21 cellular contexts compared by ENCODE assay signal in the genomic region with DNA sequence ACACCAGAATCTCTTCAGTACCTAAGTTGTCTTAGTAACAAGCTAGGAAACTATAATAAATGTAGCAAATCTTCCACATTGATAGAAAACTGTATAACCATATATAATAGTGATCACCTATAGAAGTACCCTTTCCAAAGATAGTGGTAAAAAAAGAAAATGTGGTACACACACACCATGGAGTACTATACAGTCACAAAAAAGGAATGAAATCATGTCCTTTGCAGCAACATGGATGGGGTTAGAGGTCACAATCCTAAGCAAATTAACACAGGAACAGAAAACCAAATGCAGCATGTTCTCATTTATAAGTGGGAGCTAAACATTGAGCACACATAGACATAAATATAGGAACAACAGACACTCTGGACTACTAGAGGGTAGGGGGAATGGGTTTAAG.
A peak's percentile ranks its signal among the peaks of the same experiment; 100 is the strongest.
DNase-seq lines count a peak whose midpoint lies in the region; ATAC-seq and TF ChIP-seq lines count a peak whose summit lies in the region.
"Had no signal": no experiment of that assay in that cellular context is flagged by ENCODE, and none has a peak within 500 bp of the region (broad histone marks: within the 10 kb centered on the region; RNA-seq: fewer than 3 reads in every experiment).

No MANE protein-coding gene starts in this region.

- CTCF ChIA-PET in PC-9 (lab: Charles Lee) (no interaction called here), mammary epithelial cell (lab: Charles Lee; ENCODE audit: low non-redundant PET) (no interaction called here)

- no TSS peak for BruUV-seq in PC-9 (replicated peaks; lab: Mats Ljungman, UMichigan)
- no TSS peak for BruUV-seq in mammary epithelial cell (replicated peaks; lab: Mats Ljungman, UMichigan)

- H3K36me3 Mint-ChIP-seq in mesothelial cell of epicardium, result no peaks in the 10 kb centered on the region
- H3K36me3 Mint-ChIP-seq: CD14-positive monocyte; CD8-positive, alpha-beta memory T cell had no signal

- POLR2A ChIA-PET in PC-9 (lab: Charles Lee; ENCODE audit: unreplicated experiment), result no interaction called here

- no peaks in the 10 kb centered on the region for H3K27me3 Mint-ChIP-seq in mesothelial cell of epicardium (ENCODE audit: low read depth)
- H3K27me3 Mint-ChIP-seq: CD4-positive, alpha-beta T cell; CD8-positive, alpha-beta memory T cell had no signal

- H3K9me3 Mint-ChIP-seq in mesothelial cell of epicardium, result peaks cover 5% of the 10 kb centered on the region
- H3K9me3 Mint-ChIP-seq: HFFc6 had no signal

- H3K4me1 ChIP-seq in left ventricle myocardium inferior (no peaks in the 10 kb centered on the region), heart left ventricle (no peaks in the 10 kb centered on the region), PC-9 (replicated peaks; ENCODE audit: insufficient read depth) (peaks cover 19% of the 10 kb centered on the region), mammary epithelial cell (ENCODE audit: insufficient read depth, low read length) (no peaks in the 10 kb centered on the region)
- H3K4me1 ChIP-seq: A549; BE2C; BLaER1 treated with 17β-estradiol and CSF1 and Interleukin-3, amounts not matched to agents 10 nM and 100 nM had no signal

- H3K9ac ChIP-seq in mammary epithelial cell (ENCODE audit: insufficient read depth, low read length), result no peak overlapping the region
- H3K9ac ChIP-seq: BLaER1 treated with 17β-estradiol and CSF1 and Interleukin-3, amounts not matched to agents 10 nM and 100 nM; GM23248 had no signal

- TF ChIP-seq POLR2A in heart left ventricle (IDR thresholded peaks at IDR 0.05) (no peak), GM18505 (IDR thresholded peaks at IDR 0.05; ENCODE audit: borderline replicate concordance, extremely low read depth, insufficient read depth, insufficient read length) (no peak)

- H3K27me3 ChIP-seq in left ventricle myocardium inferior (ENCODE audit: low read depth), result no peaks in the 10 kb centered on the region
- H3K27me3 ChIP-seq in heart left ventricle, result no peaks in the 10 kb centered on the region
- no peaks in the 10 kb centered on the region for H3K27me3 ChIP-seq in PC-9 (ENCODE audit: insufficient read depth, low read depth)
- no peaks in the 10 kb centered on the region for H3K27me3 ChIP-seq in mammary epithelial cell (ENCODE audit: insufficient read depth, low read length)
- H3K27me3 ChIP-seq: BE2C; BLaER1 treated with 17β-estradiol and CSF1 and Interleukin-3, amounts not matched to agents 10 nM and 100 nM had no signal

- dilution Hi-C loops in mammary epithelial cell (cut with HindIII; ENCODE audit: low sequenced_read_pairs), result no loop called here

- H3K4me2 ChIP-seq in PC-9, result 0 out of 2 replicates have a peak overlapping the region, but pooled peaks have one; percentile 41
- H3K4me2 ChIP-seq in mammary epithelial cell (ENCODE audit: insufficient read depth, low read depth, low read length), result no peak overlapping the region
- H3K4me2 ChIP-seq: A549; BLaER1 treated with 17β-estradiol and CSF1 and Interleukin-3, amounts not matched to agents 10 nM and 100 nM had no signal

- no peaks in the 10 kb centered on the region for H3F3A ChIP-seq in PC-9 (ENCODE audit: insufficient read depth, low read depth)

- DNase-seq in left ventricle myocardium inferior (no peak), heart left ventricle (no peak), PC-9 (no peak), mammary epithelial cell (no peak), mesothelial cell of epicardium (ENCODE audit: low spot score in 2 of 2, unreplicated experiment in 2 of 2) (no peak)
- DNase-seq: 8988T; AML-193; BE2C; CD4-positive, alpha-beta T cell; CD8-positive, alpha-beta memory T cell; DMS53; DMS79 treated with DMSO at 0.1 percent for 48 hours; GF-D8; H7; HFFc6 had no signal

- no peak overlapping the region for H3K4me3 ChIP-seq in left ventricle myocardium inferior
- no peak overlapping the region for H3K4me3 ChIP-seq in heart left ventricle
- no peak overlapping the region for H3K4me3 ChIP-seq in PC-9
- no peak overlapping the region for H3K4me3 ChIP-seq in mammary epithelial cell (replicated peaks in 1 of 3; ENCODE audit: insufficient read depth in 1 of 3, low read depth in 2 of 3, low read length in 3 of 3)
- H3K4me3 ChIP-seq: A549; BLaER1 treated with 17β-estradiol and CSF1 and Interleukin-3, amounts not matched to agents 10 nM and 100 nM; GM23248 had no signal

- no peaks in the 10 kb centered on the region for H3K9me3 ChIP-seq in left ventricle myocardium inferior (replicated peaks)
- H3K9me3 ChIP-seq in heart left ventricle, result peaks cover 0 to 12% (median 0%) of the 10 kb centered on the region in 12 donors
- H3K9me3 ChIP-seq in PC-9 (ENCODE audit: insufficient read depth, low read depth), result peaks cover 8% of the 10 kb centered on the region; the same call in 1 of the 2 replicates
- no peaks in the 10 kb centered on the region for H3K9me3 ChIP-seq in mammary epithelial cell (replicated peaks; ENCODE audit: insufficient read depth, low read length)
- H3K9me3 ChIP-seq: A549; BE2C; BLaER1 treated with 17β-estradiol and CSF1 and Interleukin-3, amounts not matched to agents 10 nM and 100 nM had no signal

- H3K9me2 ChIP-seq in PC-9 (ENCODE audit: insufficient read depth), result no peaks in the 10 kb centered on the region

- in situ Hi-C loops in mammary epithelial cell (cut with MboI; ENCODE audit: low sequenced_read_pairs in 2 of 2), result no loop called here

- H3K27ac ChIP-seq in left ventricle myocardium inferior (replicated peaks) (peak overlapping the region; percentile 22), heart left ventricle (no peak overlapping the region), PC-9 (peak overlapping the region; percentile 79), mammary epithelial cell (ENCODE audit: insufficient read depth, low read depth, low read length) (peak overlapping the region; percentile 67)
- H3K27ac ChIP-seq: A549; BLaER1 treated with 17β-estradiol and CSF1 and Interleukin-3, amounts not matched to agents 10 nM and 100 nM; GM23248 had no signal

- intact Hi-C loops in left ventricle myocardium inferior (cut with micrococcal nuclease), result no loop called here
- intact Hi-C loops in heart left ventricle (cut with DNase I), result no loop called here
- intact Hi-C loops in PC-9 (cut with micrococcal nuclease; ENCODE audit: unreplicated experiment), result loop anchor here (1.0 kb wide), 1 partner anchor 35 kb away; no protein-coding TSS in a partner anchor
- intact Hi-C loops in mammary epithelial cell (cut with micrococcal nuclease), result loop anchor here (2.0 kb wide), 1 partner anchor 35 kb away; no protein-coding TSS in a partner anchor

- no peaks in the 10 kb centered on the region for H3K79me2 ChIP-seq in PC-9 (ENCODE audit: low read depth)
- H3K79me2 ChIP-seq in mammary epithelial cell (ENCODE audit: insufficient read depth, low read length), result no peaks in the 10 kb centered on the region

- no peaks in the 10 kb centered on the region for H3K36me3 ChIP-seq in left ventricle myocardium inferior
- no peaks in the 10 kb centered on the region for H3K36me3 ChIP-seq in heart left ventricle
- H3K36me3 ChIP-seq in PC-9 (ENCODE audit: low read depth), result no peaks in the 10 kb centered on the region
- no peaks in the 10 kb centered on the region for H3K36me3 ChIP-seq in mammary epithelial cell (ENCODE audit: insufficient read depth, low read length)
- H3K36me3 ChIP-seq: BE2C; BLaER1 treated with 17β-estradiol and CSF1 and Interleukin-3, amounts not matched to agents 10 nM and 100 nM had no signal

- H2AFZ ChIP-seq in PC-9 (no peak overlapping the region), mammary epithelial cell (ENCODE audit: low read depth, low read length) (no peak overlapping the region)
- H2AFZ ChIP-seq: GM23248 had no signal

- TF ChIP-seq CTCF in left ventricle myocardium inferior (IDR thresholded peaks at IDR 0.05; ENCODE audit: borderline replicate concordance) (no peak), heart left ventricle (IDR thresholded peaks at IDR 0.05) (no peak), PC-9 (conservative IDR thresholded peaks at IDR 0.05) (no peak), mammary epithelial cell (conservative IDR thresholded peaks at IDR 0.05 in 1 of 2, IDR thresholded peaks at IDR 0.05 in 1 of 2; ENCODE audit: extremely low read depth in 1 of 2, insufficient read depth in 1 of 2, low read depth in 1 of 2, low read length in 2 of 2) (no peak), mesothelial cell of epicardium (IDR thresholded peaks at IDR 0.05; ENCODE audit: unreplicated experiment) (no peak)

- no peak for ATAC-seq in heart left ventricle
- ATAC-seq in GM18505 (IDR thresholded peaks at IDR 0.05; ENCODE audit: unreplicated experiment), result no peak
- ATAC-seq in GM21717 (IDR thresholded peaks at IDR 0.05; ENCODE audit: unreplicated experiment), result no peak
- ATAC-seq: A549 had no signal

- no peak overlapping the region for H3K4me3 Mint-ChIP-seq in mesothelial cell of epicardium
- H3K4me3 Mint-ChIP-seq: CD14-positive monocyte; CD4-positive, alpha-beta T cell; CD8-positive, alpha-beta memory T cell; HFFc6 had no signal

- H3K27ac Mint-ChIP-seq in mesothelial cell of epicardium, result no peak overlapping the region
- H3K27ac Mint-ChIP-seq: CD14-positive monocyte; CD4-positive, alpha-beta T cell; CD8-positive, alpha-beta memory T cell; HFFc6 had no signal

- no peaks in the 10 kb centered on the region for H3K4me1 Mint-ChIP-seq in mesothelial cell of epicardium
- H3K4me1 Mint-ChIP-seq: CD14-positive monocyte; CD8-positive, alpha-beta memory T cell had no signal

- no peaks in the 10 kb centered on the region for H4K20me1 ChIP-seq in PC-9 (ENCODE audit: insufficient read depth)
- H4K20me1 ChIP-seq in mammary epithelial cell (ENCODE audit: insufficient read depth, low read length), result no peaks in the 10 kb centered on the region
- H4K20me1 ChIP-seq: BLaER1 treated with 17β-estradiol and CSF1 and Interleukin-3, amounts not matched to agents 10 nM and 100 nM had no signal

Comparison
In these comparisons a context has a peak if more than half of its experiments do, and no peak if none do; other contexts are left out.
1. H3K27ac ChIP-seq: peak in left ventricle myocardium inferior (single experiment), PC-9 (single experiment) and mammary epithelial cell (single experiment); none in heart left ventricle (0 of 12).
2. intact Hi-C loops: an anchor here in PC-9 (1.0 kb wide) and mammary epithelial cell (2.0 kb wide); none called in left ventricle myocardium inferior and heart left ventricle.